ENCODE assay signal across 1 cellular context in the genomic region with DNA sequence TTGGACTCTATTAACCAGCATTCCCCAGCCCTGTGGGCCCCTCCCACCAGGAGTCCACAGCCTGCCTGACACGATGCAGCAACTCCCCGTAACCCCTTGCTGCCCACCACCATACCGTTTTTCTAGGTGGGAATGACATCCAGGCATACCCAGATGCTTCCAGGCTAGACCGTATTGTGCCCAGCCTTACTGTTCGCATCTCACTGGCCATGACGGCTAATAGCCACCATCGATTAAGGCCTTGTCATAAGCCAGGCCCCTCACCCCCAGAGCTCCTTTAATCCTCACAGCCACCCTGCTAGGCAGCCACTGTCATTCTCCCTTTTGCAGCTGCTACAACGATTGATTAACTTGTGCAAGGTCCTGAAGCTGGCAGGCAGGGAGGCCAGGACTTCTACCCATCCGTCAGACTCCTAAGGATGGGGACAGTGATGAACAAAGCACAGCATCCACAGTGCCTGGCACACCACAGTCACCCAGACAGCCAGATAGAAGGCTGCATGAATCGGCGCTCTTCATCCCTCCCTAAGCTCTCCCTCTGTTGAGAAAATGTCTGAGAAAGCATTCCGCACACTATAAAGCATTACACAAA.
TF ChIP-seq lines count a peak whose summit lies in the region.

No MANE protein-coding gene starts in this region.

TF ChIP-seq in IMR-90, 13 proteins besides CTCF, POLR2A, EP300 and RAD21 (continued from another document):
- TF ChIP-seq, protein P1, sequence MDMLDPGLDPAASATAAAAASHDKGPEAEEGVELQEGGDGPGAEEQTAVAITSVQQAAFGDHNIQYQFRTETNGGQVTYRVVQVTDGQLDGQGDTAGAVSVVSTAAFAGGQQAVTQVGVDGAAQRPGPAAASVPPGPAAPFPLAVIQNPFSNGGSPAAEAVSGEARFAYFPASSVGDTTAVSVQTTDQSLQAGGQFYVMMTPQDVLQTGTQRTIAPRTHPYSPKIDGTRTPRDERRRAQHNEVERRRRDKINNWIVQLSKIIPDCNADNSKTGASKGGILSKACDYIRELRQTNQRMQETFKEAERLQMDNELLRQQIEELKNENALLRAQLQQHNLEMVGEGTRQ (IDR thresholded peaks at IDR 0.05; ENCODE audit: low read depth, low read length) = no peak
- TF ChIP-seq NFE2L2 (IDR thresholded peaks at IDR 0.05; ENCODE audit: low read depth, low read length) = no peak
- TF ChIP-seq CEBPB (IDR thresholded peaks at IDR 0.05; ENCODE audit: low read depth, low read length) = no peak
